8 cellular contexts compared by ENCODE assay signal in the genomic region with DNA sequence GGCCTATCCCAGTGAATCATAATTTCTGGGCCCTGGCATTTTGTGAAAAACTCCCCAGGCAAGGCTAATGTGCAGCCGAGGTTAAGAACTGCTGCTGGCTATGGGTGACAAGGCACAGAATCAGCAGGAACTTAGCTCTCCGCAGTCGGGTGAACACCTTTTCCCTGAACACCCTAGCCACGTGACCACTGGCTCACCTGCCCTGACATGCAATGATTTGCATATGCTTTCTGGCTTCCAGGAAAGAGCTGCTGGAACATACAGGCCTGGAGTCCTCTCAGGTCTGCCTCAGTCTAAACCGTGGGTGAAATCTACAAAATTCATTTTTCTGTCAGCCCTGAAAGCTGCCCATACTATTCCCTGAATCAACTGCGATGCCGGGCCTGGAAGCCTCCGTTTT. TPM values are rescaled to one million over a fixed set of nuclear protein-coding genes. Genes with fewer than 3 reads are reported as not detected.
DNase-seq lines count a peak whose midpoint lies in the region; ATAC-seq and TF ChIP-seq lines count a peak whose summit lies in the region.

No MANE protein-coding gene starts in this region.

- H3K79me1 ChIP-seq in neuronal stem cell (ENCODE audit: low read depth, low read length) = no peaks in the 10 kb centered on the region

- no peak for TF ChIP-seq CTCF in left lung (IDR thresholded peaks at IDR 0.05)

- intact Hi-C loops in left lung (cut with DNase I) (no loop called here), sciatic nerve (cut with DNase I) (no loop called here)

- no peak overlapping the region for H3K4ac ChIP-seq in neuronal stem cell (ENCODE audit: low read length)

- H2AFZ ChIP-seq in neuronal stem cell (ENCODE audit: low read length) = no peak overlapping the region

- no peaks in the 10 kb centered on the region for H3K9me3 ChIP-seq in left lung
- H3K9me3 ChIP-seq in neuronal stem cell (replicated peaks in 1 of 2; ENCODE audit: control insufficient read depth in 2 of 2, insufficient read depth in 1 of 2, low read depth in 1 of 2, low read length in 2 of 2) = no peaks in the 10 kb centered on the region

- H3K9ac ChIP-seq in neuronal stem cell (ENCODE audit: low read depth, low read length, poor library complexity) = no peak overlapping the region

- H2BK12ac ChIP-seq in neuronal stem cell (ENCODE audit: low read length) = no peak overlapping the region

- no peak overlapping the region for H4K91ac ChIP-seq in neuronal stem cell (ENCODE audit: low read depth, low read length, poor library complexity)

- H3K18ac ChIP-seq in neuronal stem cell (ENCODE audit: low read length) = no peak overlapping the region

- H3K4me1 ChIP-seq in left lung (peaks cover 3% of the 10 kb centered on the region in 2 donors), neuronal stem cell (ENCODE audit: control insufficient read depth in 2 of 2, insufficient read depth in 1 of 2, low read depth in 1 of 2, low read length in 2 of 2) (peaks cover 7 to 11% of the 10 kb centered on the region in 2 donors)

- peak overlapping the region in 1 of 2 donors; percentile 48 for H3K27ac ChIP-seq in left lung
- no peak overlapping the region for H3K27ac ChIP-seq in neuronal stem cell (replicated peaks; ENCODE audit: low read length)

- no peak overlapping the region for H4K8ac ChIP-seq in neuronal stem cell (ENCODE audit: low read depth, low read length)

- ATAC-seq in GM18499 (IDR thresholded peaks at IDR 0.05; ENCODE audit: insufficient read depth, unreplicated experiment) (peak; percentile 40), HG02798 (IDR thresholded peaks at IDR 0.05; ENCODE audit: poor library complexity, unreplicated experiment) (peak; percentile 65), left lung (peak; percentile 90), sciatic nerve (no peak), HG02970 (IDR thresholded peaks at IDR 0.05; ENCODE audit: low FRiP score, unreplicated experiment) (no peak)

- H3K27me3 ChIP-seq in left lung (no peaks in the 10 kb centered on the region), neuronal stem cell (ENCODE audit: control insufficient read depth in 3 of 3, insufficient read depth in 3 of 3, low read depth in 1 of 3, low read length in 3 of 3) (no peaks in the 10 kb centered on the region)

- H3K23ac ChIP-seq in neuronal stem cell (ENCODE audit: low read depth, low read length, poor library complexity) = no peak overlapping the region

- H3K14ac ChIP-seq in neuronal stem cell (ENCODE audit: low read length) = no peak overlapping the region

- no peak overlapping the region for H3K4me2 ChIP-seq in neuronal stem cell (ENCODE audit: insufficient read depth, low read length, poor library complexity, severe bottlenecking)

- no peak overlapping the region for H2BK5ac ChIP-seq in neuronal stem cell (ENCODE audit: low read length)

- H3K36me3 ChIP-seq in left lung (peaks cover 0 to 4% of the 10 kb centered on the region in 2 donors), neuronal stem cell (replicated peaks in 1 of 2; ENCODE audit: control insufficient read depth in 2 of 2, insufficient read depth in 2 of 2, low read length in 2 of 2) (peaks cover 5 to 85% of the 10 kb centered on the region in 2 donors)

- no CpG with 5 or more reads among the region's 8 CpGs for WGBS in neuronal stem cell (ENCODE audit: extremely low coverage in 2 of 2, insufficient read length in 2 of 2, insufficient replicate concordance in 1 of 2), 2 donors

- H3K4me3 ChIP-seq in left lung (no peak overlapping the region), neuronal stem cell (ENCODE audit: low read length in 2 of 2) (no peak overlapping the region)

- H2AK5ac ChIP-seq in neuronal stem cell (ENCODE audit: low read depth, low read length) = no peak overlapping the region

- H2BK15ac ChIP-seq in neuronal stem cell (ENCODE audit: low read length) = no peak overlapping the region

- peak; percentile 55 for DNase-seq in NCI-H510A (lab: John Stamatoyannopoulos, UW)
- DNase-seq in left lung = peak; percentile 59 to 76
- no peak for DNase-seq in sciatic nerve (ENCODE audit: low spot score)
- no peak for DNase-seq in neuronal stem cell (ENCODE audit: low spot score)
- no peak for DNase-seq in NOMO-1 treated with dmso at 0.1 percent for 144 hours (lab: John Stamatoyannopoulos, UW; ENCODE audit: unreplicated experiment)

- H2BK120ac ChIP-seq in neuronal stem cell (ENCODE audit: low read depth, low read length) = no peak overlapping the region

RNA-seq across cellular contexts. Expression of gene ZNF827, which starts 56.6 kb away (rescaled TPM):
- total RNA-seq in left lung (10 to 100 TPM in 1 of 2 donors, 1 to 10 TPM in 1; 9.2 to 15.1 TPM), sciatic nerve (13.3 TPM)
- 6.5 TPM for polyA plus RNA-seq in neuronal stem cell (2013, experiment 1 of 2)
- polyA plus RNA-seq in neuronal stem cell (2013, experiment 2 of 2) = 7.5 TPM

Comparison
In these comparisons a context has a peak if more than half of its experiments do, and no peak if none do; other contexts are left out.
1. ATAC-seq: peak in GM18499 (single experiment), HG02798 (single experiment) and left lung (single experiment); none in sciatic nerve (single experiment) and HG02970 (single experiment).
2. DNase-seq: peak in NCI-H510A (single experiment) and left lung (2 of 2); none in sciatic nerve (single experiment), neuronal stem cell (single experiment) and NOMO-1 treated with dmso at 0.1 percent for 144 hours (single experiment).